In the genomic region with DNA sequence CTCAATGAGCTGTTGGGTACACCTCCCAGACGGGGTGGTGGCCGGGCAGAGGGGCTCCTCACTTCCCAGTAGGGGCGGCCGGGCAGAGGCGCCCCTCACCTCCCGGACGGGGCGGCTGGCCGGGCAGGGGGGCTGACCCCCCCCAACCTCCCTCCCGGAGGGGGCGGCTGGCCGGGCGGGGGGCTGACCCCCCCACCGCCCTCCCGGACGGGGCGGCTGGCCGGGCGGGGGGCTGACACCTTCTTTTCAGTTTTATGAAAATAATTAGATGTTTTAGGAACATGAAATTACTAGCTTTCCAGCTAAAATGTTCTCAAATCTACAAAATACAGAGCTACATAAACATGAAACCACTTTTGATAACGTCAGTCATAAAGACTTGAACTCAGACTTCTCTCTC, we compare ENCODE assay signal across 8 cellular contexts. TPM values are rescaled to one million over a fixed set of nuclear protein-coding genes. Genes with fewer than 3 reads are reported as not detected.
A peak's percentile ranks its signal among the peaks of the same experiment; 100 is the strongest.
DNase-seq lines count a peak whose midpoint lies in the region; ATAC-seq and TF ChIP-seq lines count a peak whose summit lies in the region.
"Not testable (repeated sequence)": the region's sequence is repeated elsewhere in the genome, so short reads cannot be mapped to it uniquely, and the experiment has no call there.
"Had no signal": no experiment of that assay in that cellular context is flagged by ENCODE, and none has a peak within 500 bp of the region (broad histone marks: within the 10 kb centered on the region; RNA-seq: fewer than 3 reads in every experiment).

No MANE protein-coding gene starts in this region.

- not testable (repeated sequence) for H3K27ac ChIP-seq in CD8-positive, alpha-beta T cell (ENCODE audit: low read depth, low read length)
- peak overlapping the region; percentile 40 for H3K27ac ChIP-seq in OCI-LY7 (ENCODE audit: low read depth, low read length, poor library complexity, severe bottlenecking)

- H3K36me3 ChIP-seq in CD8-positive, alpha-beta T cell (ENCODE audit: insufficient read depth, low read length) = not testable (repeated sequence)
- H3K36me3 ChIP-seq in OCI-LY7 (ENCODE audit: insufficient read depth, low read length) = peaks cover 10% of the 10 kb centered on the region; the same call in 1 of the 2 replicates

- H4K20me1 ChIP-seq in OCI-LY7 (ENCODE audit: insufficient read depth, low read length) = not testable (repeated sequence)

- not testable (repeated sequence) for TF ChIP-seq CTCF in CD8-positive, alpha-beta T cell (IDR thresholded peaks at IDR 0.05); OCI-LY7 (conservative IDR thresholded peaks at IDR 0.05; ENCODE audit: low read length)

- peaks cover 22% of the 10 kb centered on the region for H3K4me1 Mint-ChIP-seq in CD8-positive, alpha-beta T cell (ENCODE audit: low read depth)
- peaks cover 11% of the 10 kb centered on the region for H3K4me1 Mint-ChIP-seq in T-helper 2 cell treated with Interferon-gamma antibody and Interleukin-4, amounts not matched to agents 5 μg/mL and 100 μg/mL, for 36 hours (ENCODE audit: low read depth)
- H3K4me1 Mint-ChIP-seq in activated CD4-positive, alpha-beta memory T cell treated with anti-CD3 and anti-CD28 coated beads, Interleukin-2, amount 10 ng/mL, durations not matched to agents 7 days and 5 days = peaks cover 21% of the 10 kb centered on the region
- H3K4me1 Mint-ChIP-seq in central memory CD8-positive, alpha-beta T cell = peaks cover 23% of the 10 kb centered on the region
- peaks cover 12 to 20% (median 15%) of the 10 kb centered on the region in 3 donors for H3K4me1 Mint-ChIP-seq in naive B cell

- H3K4me3 Mint-ChIP-seq in CD8-positive, alpha-beta T cell = peak overlapping the region; percentile 75
- not testable (repeated sequence) for H3K4me3 Mint-ChIP-seq in T-helper 2 cell treated with Interferon-gamma antibody and Interleukin-4, amounts not matched to agents 5 μg/mL and 100 μg/mL, for 36 hours; activated CD4-positive, alpha-beta memory T cell treated with anti-CD3 and anti-CD28 coated beads, Interleukin-2, amount 10 ng/mL, durations not matched to agents 7 days and 5 days
- peak overlapping the region; percentile 74 for H3K4me3 Mint-ChIP-seq in central memory CD8-positive, alpha-beta T cell
- peak overlapping the region in 4 of 8 donors; percentile 78 to 92 (median 90) for H3K4me3 Mint-ChIP-seq in naive B cell

- H2AFZ ChIP-seq in OCI-LY7 (ENCODE audit: low read length) = not testable (repeated sequence)

- peak overlapping the region; percentile 51 for H3K4me2 ChIP-seq in OCI-LY7 (ENCODE audit: low read length)

- BruUV-seq in OCI-LY7 (replicated peaks; lab: Mats Ljungman, UMichigan) = not testable (repeated sequence)

- not testable (repeated sequence) for H3K27me3 ChIP-seq in CD8-positive, alpha-beta T cell (ENCODE audit: insufficient read depth, low read length)

- DNase-seq in CD8-positive, alpha-beta T cell; OCI-LY7 (ENCODE audit: low spot score); T-helper 2 cell treated with Interferon-gamma antibody and Interleukin-4, amounts not matched to agents 5 μg/mL and 100 μg/mL, for 36 hours (ENCODE audit: low spot score); activated CD4-positive, alpha-beta memory T cell treated with anti-CD3 and anti-CD28 coated beads, Interleukin-2, amount 10 ng/mL, durations not matched to agents 7 days and 5 days; central memory CD8-positive, alpha-beta T cell (ENCODE audit: low spot score in 2 of 2); naive B cell: not testable (repeated sequence)
- DNase-seq in posterior vena cava (ENCODE audit: low spot score) = peak; percentile 19

- H3K9me3 ChIP-seq in CD8-positive, alpha-beta T cell (ENCODE audit: low read length); OCI-LY7 (ENCODE audit: low read length): not testable (repeated sequence)

- H3K27ac Mint-ChIP-seq in CD8-positive, alpha-beta T cell = peak overlapping the region; percentile 95
- peak overlapping the region; percentile 83 for H3K27ac Mint-ChIP-seq in T-helper 2 cell treated with Interferon-gamma antibody and Interleukin-4, amounts not matched to agents 5 μg/mL and 100 μg/mL, for 36 hours
- peak overlapping the region; percentile 86 for H3K27ac Mint-ChIP-seq in activated CD4-positive, alpha-beta memory T cell treated with anti-CD3 and anti-CD28 coated beads, Interleukin-2, amount 10 ng/mL, durations not matched to agents 7 days and 5 days
- peak overlapping the region; percentile 100 for H3K27ac Mint-ChIP-seq in central memory CD8-positive, alpha-beta T cell (ENCODE audit: low read depth)
- peak overlapping the region; percentile 97 to 99 (median 98) for H3K27ac Mint-ChIP-seq in naive B cell

- not testable (repeated sequence) for H3K9me2 ChIP-seq in OCI-LY7 (ENCODE audit: insufficient read depth, low read length)

- H3K4me1 ChIP-seq in CD8-positive, alpha-beta T cell (ENCODE audit: insufficient read depth, low read length) = peaks cover 20% of the 10 kb centered on the region
- peaks cover 23% of the 10 kb centered on the region for H3K4me1 ChIP-seq in OCI-LY7 (ENCODE audit: insufficient read depth, low read length, poor library complexity, severe bottlenecking)

- intact Hi-C loops in CD8-positive, alpha-beta T cell (cut with DNase I, micrococcal nuclease) = loop anchor here (1.0 to 2.0 kb wide), 2 partner anchors 10 to 167 kb away; partner anchors contain the start of genes CNNM3 (in 2 of the 2) and KANSL3 (in 1 of the 2)
- intact Hi-C loops in OCI-LY7 (cut with micrococcal nuclease; ENCODE audit: unreplicated experiment); posterior vena cava (cut with DNase I): not testable (repeated sequence)

- not testable (repeated sequence) for H3K4me3 ChIP-seq in CD8-positive, alpha-beta T cell (ENCODE audit: low read depth, low read length)
- H3K4me3 ChIP-seq in OCI-LY7 (ENCODE audit: low read depth, low read length, poor library complexity, severe bottlenecking) = peak overlapping the region; percentile 1

- CTCF ChIA-PET in CD8-positive, alpha-beta T cell (lab: Charles Lee) = interaction anchor here (1.4 to 1.9 kb wide), 2 partner anchors 9 to 52 kb away, joined by 5 to 7 read pairs; partner anchors contain the start of gene ANKRD39
- CTCF ChIA-PET in OCI-LY7 (lab: Charles Lee; ENCODE audit: unreplicated experiment) = interaction anchor here (1.1 kb wide), 1 partner anchor 10 kb away, joined by 4 read pairs; the partner anchor contains the start of gene CNNM3
- CTCF ChIA-PET in activated CD4-positive, alpha-beta memory T cell treated with anti-CD3 and anti-CD28 coated beads, Interleukin-2, amount 10 ng/mL, durations not matched to agents 7 days and 5 days (lab: Charles Lee) = interaction anchor here (1.5 to 6.4 kb wide), 4 partner anchors 11 to 52 kb away, joined by 4 to 50 read pairs (median 4); partner anchors contain the start of genes ANKRD39 and CNNM3

- not testable (repeated sequence) for H3K27me3 Mint-ChIP-seq in CD8-positive, alpha-beta T cell (ENCODE audit: low read depth); T-helper 2 cell treated with Interferon-gamma antibody and Interleukin-4, amounts not matched to agents 5 μg/mL and 100 μg/mL, for 36 hours (ENCODE audit: low read depth); activated CD4-positive, alpha-beta memory T cell treated with anti-CD3 and anti-CD28 coated beads, Interleukin-2, amount 10 ng/mL, durations not matched to agents 7 days and 5 days; central memory CD8-positive, alpha-beta T cell; naive B cell

- not testable (repeated sequence) for H3K9me3 Mint-ChIP-seq in CD8-positive, alpha-beta T cell; T-helper 2 cell treated with Interferon-gamma antibody and Interleukin-4, amounts not matched to agents 5 μg/mL and 100 μg/mL, for 36 hours; activated CD4-positive, alpha-beta memory T cell treated with anti-CD3 and anti-CD28 coated beads, Interleukin-2, amount 10 ng/mL, durations not matched to agents 7 days and 5 days; central memory CD8-positive, alpha-beta T cell; naive B cell

- not testable (repeated sequence) for H3K79me2 ChIP-seq in OCI-LY7 (ENCODE audit: insufficient read depth, low read depth, low read length)

- not testable (repeated sequence) for ATAC-seq in CD8-positive, alpha-beta T cell; central memory CD8-positive, alpha-beta T cell (replicated peaks; ENCODE audit: extremely low read depth, poor library complexity, severe bottlenecking); naive B cell (ENCODE audit: low read depth in 2 of 2)

- H3K36me3 Mint-ChIP-seq in CD8-positive, alpha-beta T cell = peaks cover 16% of the 10 kb centered on the region
- H3K36me3 Mint-ChIP-seq in T-helper 2 cell treated with Interferon-gamma antibody and Interleukin-4, amounts not matched to agents 5 μg/mL and 100 μg/mL, for 36 hours (ENCODE audit: low read depth); activated CD4-positive, alpha-beta memory T cell treated with anti-CD3 and anti-CD28 coated beads, Interleukin-2, amount 10 ng/mL, durations not matched to agents 7 days and 5 days (ENCODE audit: low read depth); naive B cell: not testable (repeated sequence)
- H3K36me3 Mint-ChIP-seq in central memory CD8-positive, alpha-beta T cell (ENCODE audit: insufficient read depth) = peaks cover 21% of the 10 kb centered on the region

- POLR2A ChIA-PET in CD8-positive, alpha-beta T cell (lab: Charles Lee) = interaction anchor here (1.0 to 1.4 kb wide), 5 partner anchors 10 to 157 kb away, joined by 3 to 12 read pairs (median 4); partner anchors contain the start of genes ANKRD39 and CNNM3
- POLR2A ChIA-PET in OCI-LY7 (lab: Charles Lee) = interaction anchor here (0.7 kb wide), 1 partner anchor 1405 kb away, joined by 3 read pairs; no protein-coding TSS in a partner anchor
- POLR2A ChIA-PET in activated CD4-positive, alpha-beta memory T cell treated with anti-CD3 and anti-CD28 coated beads, Interleukin-2, amount 10 ng/mL, durations not matched to agents 7 days and 5 days (lab: Charles Lee) = interaction anchor here (2.1 kb wide), 1 partner anchor 10 kb away, joined by 19 read pairs; the partner anchor contains the start of gene CNNM3

RNA-seq across cellular contexts. Expression of gene CNNM3, which starts 10.1 kb away (rescaled TPM):
- total RNA-seq in CD8-positive, alpha-beta T cell = 10 to 100 TPM; 40.1 to 41.8 TPM
- 9.1 and 13.5 TPM in 2 replicates for total RNA-seq in OCI-LY7 (2014; rRNA removed; shearing (Covaris generic))
- total RNA-seq in OCI-LY7 (2022) (18.2 and 18.6 TPM in 2 replicates), posterior vena cava (1 to 10 TPM; 6.2 to 8.0 TPM)
- 10 to 100 TPM; 26.6 to 28.5 TPM for total RNA-seq in activated CD4-positive, alpha-beta memory T cell treated with anti-CD3 and anti-CD28 coated beads, Interleukin-2, amount 10 ng/mL, durations not matched to agents 7 days and 5 days
- 10 to 100 TPM in 1 of 6 donors, 1 to 10 TPM in 5; 4.3 to 16.3 (median 6.1) TPM for polyA plus RNA-seq in naive B cell (ENCODE audit: low read depth in 6 of 6)

RNA-seq across cellular contexts. Expression of gene ANKRD23, which starts 37.9 kb away (rescaled TPM):
- total RNA-seq in CD8-positive, alpha-beta T cell = 1 to 10 TPM; 5.7 to 6.5 TPM
- 6.4 and 6.5 TPM in 2 replicates for total RNA-seq in OCI-LY7 (2014; rRNA removed; shearing (Covaris generic))
- total RNA-seq in OCI-LY7 (2022) (6.7 and 6.9 TPM in 2 replicates), posterior vena cava (1 to 10 TPM; 2.9 to 4.3 TPM)
- total RNA-seq in activated CD4-positive, alpha-beta memory T cell treated with anti-CD3 and anti-CD28 coated beads, Interleukin-2, amount 10 ng/mL, durations not matched to agents 7 days and 5 days = 10 to 100 TPM; 15.5 to 16.9 TPM
- 1 to 10 TPM in 3 of 6 donors, under 1 TPM in 1, not detected in 2; 0.44 to 1.4 (median 1.1) TPM for polyA plus RNA-seq in naive B cell (ENCODE audit: low read depth in 6 of 6)
- polyA plus RNA-seq: CD14-positive monocyte had no signal

RNA-seq across cellular contexts. Expression of gene CNNM4, which starts 45.2 kb away (rescaled TPM):
- 1 to 10 TPM; 6.7 to 8.3 TPM for total RNA-seq in CD8-positive, alpha-beta T cell
- 5.1 and 5.4 TPM in 2 replicates for total RNA-seq in OCI-LY7 (2014; rRNA removed; shearing (Covaris generic))
- total RNA-seq in OCI-LY7 (2022) (5.9 and 6.4 TPM in 2 replicates), posterior vena cava (1 to 10 TPM; 3.4 to 4.0 TPM)
- 1 to 10 TPM; 8.6 to 9.4 TPM for total RNA-seq in activated CD4-positive, alpha-beta memory T cell treated with anti-CD3 and anti-CD28 coated beads, Interleukin-2, amount 10 ng/mL, durations not matched to agents 7 days and 5 days
- polyA plus RNA-seq in naive B cell (ENCODE audit: low read depth in 6 of 6) = 1 to 10 TPM in 5 of 6 donors, not detected in 1; 3.3 to 9.4 (median 6.3) TPM

RNA-seq across cellular contexts. Expression of gene ANKRD39, which starts 51.9 kb away (rescaled TPM):
- total RNA-seq in CD8-positive, alpha-beta T cell = 10 to 100 TPM; 13.9 to 16.4 TPM
- total RNA-seq in OCI-LY7 (2014; rRNA removed; shearing (Covaris generic)) = 16.0 and 24.1 TPM in 2 replicates
- total RNA-seq in OCI-LY7 (2022) (20.7 and 22.2 TPM in 2 replicates), posterior vena cava (10 to 100 TPM; 12.1 to 12.4 TPM)
- 10 to 100 TPM; 44.1 to 47.7 TPM for total RNA-seq in activated CD4-positive, alpha-beta memory T cell treated with anti-CD3 and anti-CD28 coated beads, Interleukin-2, amount 10 ng/mL, durations not matched to agents 7 days and 5 days
- polyA plus RNA-seq in naive B cell (ENCODE audit: low read depth in 6 of 6) = 10 to 100 TPM in 5 of 6 donors, 1 to 10 TPM in 1; 7.3 to 22.8 (median 20.0) TPM
